8 cellular contexts compared by ENCODE assay signal in genomic region chrX:119758682-119759332, GRCh38. TPM values are rescaled to one million over a fixed set of nuclear protein-coding genes. Genes with fewer than 3 reads are reported as not detected.
DNase-seq lines count a peak whose midpoint lies in the region; ATAC-seq and TF ChIP-seq lines count a peak whose summit lies in the region.

No MANE protein-coding gene starts in this region.

- no peak for TF ChIP-seq CTCF in BE2C (IDR thresholded peaks at IDR 0.05; ENCODE audit: low read depth, low read length)
- TF ChIP-seq CTCF in KMS-11 (conservative IDR thresholded peaks at IDR 0.05; ENCODE audit: low read depth, low read length), result no peak
- no peak for TF ChIP-seq CTCF in cardiac muscle cell (IDR thresholded peaks at IDR 0.05; ENCODE audit: low read depth, low read length)

- H3K9me3 Mint-ChIP-seq in activated T-helper 2 cell treated with anti-CD3 and anti-CD28 coated beads, Interferon-gamma antibody, Interleukin-2, Interleukin-4, amounts not matched to agents 10 μg/mL and 5 μg/mL and 100 μg/mL, durations not matched to agents 14 hours and 24 hours and 36 hours, result no peaks in the 10 kb centered on the region

- H3K4me1 Mint-ChIP-seq in activated T-helper 2 cell treated with anti-CD3 and anti-CD28 coated beads, Interferon-gamma antibody, Interleukin-2, Interleukin-4, amounts not matched to agents 10 μg/mL and 5 μg/mL and 100 μg/mL, durations not matched to agents 14 hours and 24 hours and 36 hours (ENCODE audit: low read depth), result peaks cover 49% of the 10 kb centered on the region

- intact Hi-C loops in activated T-helper 2 cell treated with anti-CD3 and anti-CD28 coated beads, Interferon-gamma antibody, Interleukin-2, Interleukin-4, amounts not matched to agents 10 μg/mL and 5 μg/mL and 100 μg/mL, durations not matched to agents 14 hours and 24 hours and 36 hours (cut with micrococcal nuclease), result loop anchor here (10.0 kb wide), 1 partner anchor 244 kb away; no protein-coding TSS in a partner anchor

- peak overlapping the region; percentile 51 for H3K4me2 ChIP-seq in KMS-11

- H3K36me3 Mint-ChIP-seq in activated T-helper 2 cell treated with anti-CD3 and anti-CD28 coated beads, Interferon-gamma antibody, Interleukin-2, Interleukin-4, amounts not matched to agents 10 μg/mL and 5 μg/mL and 100 μg/mL, durations not matched to agents 14 hours and 24 hours and 36 hours (ENCODE audit: low read depth), result peaks cover 2% of the 10 kb centered on the region

- H4K20me1 ChIP-seq in KMS-11 (ENCODE audit: insufficient read depth), result no peaks in the 10 kb centered on the region

- ATAC-seq in HG03520 (IDR thresholded peaks at IDR 0.05; ENCODE audit: unreplicated experiment), result no peak

- H3K9me3 ChIP-seq in BE2C (no peaks in the 10 kb centered on the region), cardiac muscle cell (ENCODE audit: low read depth) (no peaks in the 10 kb centered on the region)

- H3K4me1 ChIP-seq in BE2C (no peaks in the 10 kb centered on the region), KMS-11 (ENCODE audit: low read depth, poor library complexity, severe bottlenecking) (peaks cover 76% of the 10 kb centered on the region), cardiac muscle cell (ENCODE audit: low read depth) (no peaks in the 10 kb centered on the region)

- H2AFZ ChIP-seq in KMS-11 (ENCODE audit: low read depth), result peak overlapping the region; percentile 71

- H3K27me3 Mint-ChIP-seq in activated T-helper 2 cell treated with anti-CD3 and anti-CD28 coated beads, Interferon-gamma antibody, Interleukin-2, Interleukin-4, amounts not matched to agents 10 μg/mL and 5 μg/mL and 100 μg/mL, durations not matched to agents 14 hours and 24 hours and 36 hours (ENCODE audit: low read depth), result no peaks in the 10 kb centered on the region

- DNase-seq in BE2C, result peak; percentile 14
- DNase-seq in activated T-helper 2 cell treated with anti-CD3 and anti-CD28 coated beads, Interferon-gamma antibody, Interleukin-2, Interleukin-4, amounts not matched to agents 10 μg/mL and 5 μg/mL and 100 μg/mL, durations not matched to agents 14 hours and 24 hours and 36 hours (ENCODE audit: low spot score), result peak; percentile 21
- DNase-seq in cardiac muscle cell (ENCODE audit: low read depth in 1 of 2, low spot score in 1 of 2), result peak in 1 of 2 donors; percentile 22
- DNase-seq in retina, result peak; percentile 66
- DNase-seq in DMS79 treated with DMSO at 0.1 percent for 48 hours (lab: John Stamatoyannopoulos, UW), result no peak
- DNase-seq in ACHN, result no peak

- H3K9ac ChIP-seq in KMS-11, result peak overlapping the region; percentile 46

- no peak overlapping the region for H3K27ac Mint-ChIP-seq in activated T-helper 2 cell treated with anti-CD3 and anti-CD28 coated beads, Interferon-gamma antibody, Interleukin-2, Interleukin-4, amounts not matched to agents 10 μg/mL and 5 μg/mL and 100 μg/mL, durations not matched to agents 14 hours and 24 hours and 36 hours

- H3K4me3 ChIP-seq in BE2C (ENCODE audit: low read depth, low read length) (peak overlapping the region; percentile 44), KMS-11 (IDR thresholded peaks at IDR 0.05; ENCODE audit: insufficient read depth, low read depth, low read length) (no peak overlapping the region), cardiac muscle cell (peak overlapping the region; percentile 37)

- H3K36me3 ChIP-seq in BE2C (no peaks in the 10 kb centered on the region), KMS-11 (ENCODE audit: insufficient read depth) (no peaks in the 10 kb centered on the region), cardiac muscle cell (no peaks in the 10 kb centered on the region)

- peaks cover 5% of the 10 kb centered on the region; the same call in 1 of the 2 replicates for H3K79me2 ChIP-seq in KMS-11 (ENCODE audit: insufficient read depth, low read depth)

- H3K27ac ChIP-seq in KMS-11 (peak overlapping the region; percentile 100), cardiac muscle cell (no peak overlapping the region)

- in situ Hi-C loops in ACHN (cut with HindIII; ENCODE audit: low pct_ligation_motif_present, low pct_unique_long_range_greater_than_20kb, low sequenced_read_pairs), result no loop called here

- H3K27me3 ChIP-seq in BE2C (no peaks in the 10 kb centered on the region), KMS-11 (ENCODE audit: insufficient read depth, low read depth) (no peaks in the 10 kb centered on the region), cardiac muscle cell (peaks cover 24% of the 10 kb centered on the region)

- peak overlapping the region; percentile 60 for H3K4me3 Mint-ChIP-seq in activated T-helper 2 cell treated with anti-CD3 and anti-CD28 coated beads, Interferon-gamma antibody, Interleukin-2, Interleukin-4, amounts not matched to agents 10 μg/mL and 5 μg/mL and 100 μg/mL, durations not matched to agents 14 hours and 24 hours and 36 hours (ENCODE audit: low read depth)

RNA-seq across cellular contexts. Expression of gene SOWAHD, which starts 0.4 kb away (rescaled TPM):
- 0.28 TPM for polyA plus RNA-seq in BE2C (2012; ENCODE audit: insufficient read depth, insufficient read length, low read depth)
- 0.46 and 0.59 TPM in 2 replicates for total RNA-seq in activated T-helper 2 cell treated with anti-CD3 and anti-CD28 coated beads, Interferon-gamma antibody, Interleukin-2, Interleukin-4, amounts not matched to agents 10 μg/mL and 5 μg/mL and 100 μg/mL, durations not matched to agents 14 hours and 24 hours and 36 hours
- 0.95 and 1.3 TPM in 2 replicates for total RNA-seq in cardiac muscle cell
- 1.2 and 1.5 TPM in 2 replicates for polyA plus RNA-seq in cardiac muscle cell

RNA-seq across cellular contexts. Expression of gene RPL39, which starts 32.6 kb away (rescaled TPM):
- polyA plus RNA-seq in BE2C (2012; ENCODE audit: insufficient read depth, insufficient read length, low read depth), result 1,336 TPM
- total RNA-seq in activated T-helper 2 cell treated with anti-CD3 and anti-CD28 coated beads, Interferon-gamma antibody, Interleukin-2, Interleukin-4, amounts not matched to agents 10 μg/mL and 5 μg/mL and 100 μg/mL, durations not matched to agents 14 hours and 24 hours and 36 hours, result 2,137 and 2,151 TPM in 2 replicates
- 789 and 2,257 TPM in 2 replicates for total RNA-seq in cardiac muscle cell
- polyA plus RNA-seq in cardiac muscle cell, result 735 and 894 TPM in 2 replicates

Comparison
In these comparisons a context has a peak if more than half of its experiments do, and no peak if none do; other contexts are left out.
1. DNase-seq: peak in BE2C (single experiment), activated T-helper 2 cell treated with anti-CD3 and anti-CD28 coated beads, Interferon-gamma antibody, Interleukin-2, Interleukin-4, amounts not matched to agents 10 μg/mL and 5 μg/mL and 100 μg/mL, durations not matched to agents 14 hours and 24 hours and 36 hours (single experiment) and retina (single experiment); none in DMS79 treated with DMSO at 0.1 percent for 48 hours (single experiment) and ACHN (single experiment).